Comparison of ENCODE assay signal across 8 cellular contexts in genomic region chr5:180315762-180316212, GRCh38. TPM values are rescaled to one million over a fixed set of nuclear protein-coding genes. Genes with fewer than 3 reads are reported as not detected.
DNase-seq lines count a peak whose midpoint lies in the region; ATAC-seq and TF ChIP-seq lines count a peak whose summit lies in the region.

No MANE protein-coding gene starts in this region.

- TF ChIP-seq CTCF in GM12865 (IDR thresholded peaks at IDR 0.05; ENCODE audit: insufficient read depth, low read depth, low read length, missing control alignments): peak; percentile 94
- peak in 3 of 4 experiments; percentile 70 to 88 (median 79) for TF ChIP-seq CTCF in gastroesophageal sphincter (IDR thresholded peaks at IDR 0.05)
- peak; percentile 54 to 86 (median 64) for TF ChIP-seq CTCF in uterus (IDR thresholded peaks at IDR 0.05)

- ATAC-seq in HG02885 (IDR thresholded peaks at IDR 0.05; ENCODE audit: poor library complexity, unreplicated experiment): peak; percentile 61
- ATAC-seq in gastroesophageal sphincter: peak; percentile 51
- ATAC-seq in GM19397 (IDR thresholded peaks at IDR 0.05; ENCODE audit: unreplicated experiment): no peak

- H3K36me3 ChIP-seq in gastroesophageal sphincter (peaks cover 0 to 67% of the 10 kb centered on the region in 2 donors), uterus (no peaks in the 10 kb centered on the region)

- DNase-seq in GM12865 (ENCODE audit: low read depth) (peak; percentile 55), RKO (ENCODE audit: low spot score) (peak; percentile 64), posterior cingulate gyrus (peak in 7 of 10 donors; percentile 65 to 96 (median 79)), uterus (peak; percentile 51 to 63)
- peak; percentile 58 for DNase-seq in activated T-helper 9 cell treated with anti-CD3 and anti-CD28 coated beads, Interleukin-2, amount 50 U/mL, for 16 hours (ENCODE audit: low read depth)

- no peak for TF ChIP-seq EP300 in gastroesophageal sphincter (IDR thresholded peaks at IDR 0.05)

- H3K4me3 ChIP-seq in GM12865 (ENCODE audit: low read depth, low read length): no peak overlapping the region
- H3K4me3 ChIP-seq in gastroesophageal sphincter: no peak overlapping the region
- H3K4me3 ChIP-seq in uterus: no peak overlapping the region

- no peaks in the 10 kb centered on the region for H3K9me3 ChIP-seq in gastroesophageal sphincter
- H3K9me3 ChIP-seq in uterus: no peaks in the 10 kb centered on the region

- H3K27ac ChIP-seq in gastroesophageal sphincter (no peak overlapping the region), uterus (no peak overlapping the region)

- no peak for TF ChIP-seq POLR2A in gastroesophageal sphincter (IDR thresholded peaks at IDR 0.05)
- no peak for TF ChIP-seq POLR2A in uterus (IDR thresholded peaks at IDR 0.05)

- H3K27me3 ChIP-seq in gastroesophageal sphincter: no peaks in the 10 kb centered on the region
- no peaks in the 10 kb centered on the region for H3K27me3 ChIP-seq in uterus

- WGBS in gastroesophageal sphincter (ENCODE audit: low coverage in 1 of 2), 2 donors: 76 to 81% methylated on average over 6 to 8 of the region's 9 CpGs

- no peaks in the 10 kb centered on the region for H3K4me1 ChIP-seq in gastroesophageal sphincter
- H3K4me1 ChIP-seq in uterus: no peaks in the 10 kb centered on the region

- intact Hi-C loops in posterior cingulate gyrus (cut with DNase I): loop anchor here (2.0 kb wide), 1 partner anchor 23 kb away; the partner anchor contains the start of gene MAPK9
- intact Hi-C loops in uterus (cut with DNase I; ENCODE audit: low total_unique reads): no loop called here

RNA-seq across cellular contexts. Expression of gene MAPK9, which starts 23.9 kb away (rescaled TPM):
- total RNA-seq in gastroesophageal sphincter: 10 to 100 TPM; 25.7 to 43.7 (median 35.7) TPM
- 10 to 100 TPM in 3 of 4 donors, 1 to 10 TPM in 1; 9.2 to 45.1 (median 33.3) TPM for total RNA-seq in uterus

RNA-seq across cellular contexts. Expression of gene GFPT2, which starts 37.3 kb away (rescaled TPM):
- 10 to 100 TPM; 28.7 to 94.1 (median 34.1) TPM for total RNA-seq in gastroesophageal sphincter
- 100 to 1,000 TPM in 1 of 4 donors, 10 to 100 TPM in 3; 18.2 to 118 (median 47.8) TPM for total RNA-seq in uterus
